ENCODE assay signal across 13 cellular contexts in the genomic region with DNA sequence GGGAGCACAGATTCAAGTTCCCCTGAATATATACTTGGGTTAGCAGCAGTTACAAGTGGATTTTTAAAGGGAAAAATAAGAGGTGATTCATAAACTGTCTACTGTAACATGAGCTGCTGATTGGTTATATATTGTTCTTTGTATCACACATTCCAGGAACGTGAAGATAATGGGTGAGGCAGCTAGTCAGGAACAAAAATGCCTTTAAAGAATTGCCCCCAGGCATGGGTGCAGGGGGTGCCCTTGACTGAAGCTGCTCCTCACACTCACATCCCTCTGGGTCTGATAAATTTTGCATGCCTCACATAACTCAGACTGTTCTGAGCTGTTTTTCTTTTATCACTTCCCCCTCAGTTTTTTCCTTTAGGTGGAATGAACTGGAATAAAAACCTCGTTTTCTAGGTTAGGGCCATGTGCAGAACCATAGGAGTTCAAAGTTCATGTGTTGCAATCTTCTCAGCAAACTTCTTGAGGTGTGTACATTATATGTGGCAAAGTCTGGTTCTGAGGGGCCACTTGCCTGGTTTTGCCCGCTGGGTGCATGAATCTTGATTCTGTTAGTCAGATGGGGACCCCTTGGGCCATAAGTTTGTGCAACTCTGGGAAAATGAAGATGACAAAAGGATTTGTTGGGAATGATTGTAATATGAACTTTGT. TPM values are rescaled to one million over a fixed set of nuclear protein-coding genes. Genes with fewer than 3 reads are reported as not detected.
DNase-seq lines count a peak whose midpoint lies in the region; ATAC-seq and TF ChIP-seq lines count a peak whose summit lies in the region.
"Had no signal": no experiment of that assay in that cellular context is flagged by ENCODE, and none has a peak within 500 bp of the region (broad histone marks: within the 10 kb centered on the region; RNA-seq: fewer than 3 reads in every experiment).

No MANE protein-coding gene starts in this region.

- H3K27ac Mint-ChIP-seq in Calu3 (ENCODE audit: unreplicated experiment), result peak overlapping the region; percentile 95
- H3K27ac Mint-ChIP-seq: dendritic cell treated with granulocyte-macrophage colony-stimulating factor and Interleukin-4, amounts not matched to agents 40 ng/mL and 50 ng/mL, for 4 days; immature natural killer cell had no signal

- H3K36me3 ChIP-seq in brain microvascular endothelial cell (replicated peaks), result no peaks in the 10 kb centered on the region

- H3K27me3 ChIP-seq in brain microvascular endothelial cell (replicated peaks), result no peaks in the 10 kb centered on the region
- H3K27me3 ChIP-seq: testis had no signal

- no peak overlapping the region for H3K4me3 ChIP-seq in brain microvascular endothelial cell (ENCODE audit: low read depth, low read length)
- H3K4me3 ChIP-seq: testis had no signal

- ATAC-seq in left colon (peak; percentile 85), HG03520 (IDR thresholded peaks at IDR 0.05; ENCODE audit: unreplicated experiment) (no peak)
- ATAC-seq: activated T-cell treated with anti-CD3 and anti-CD28 coated beads, Interleukin-2, amount 50 U/mL, for 4 hours had no signal

- peaks cover 55% of the 10 kb centered on the region for H3K4me1 Mint-ChIP-seq in Calu3 (ENCODE audit: low read depth, unreplicated experiment)
- H3K4me1 Mint-ChIP-seq: immature natural killer cell had no signal

- intact Hi-C loops in Calu3 (cut with micrococcal nuclease; ENCODE audit: unreplicated experiment), result loop anchor here (5.0 kb wide), 1 partner anchor 64 kb away; no protein-coding TSS in a partner anchor
- intact Hi-C loops in left colon (cut with DNase I, micrococcal nuclease), result no loop called here

- H3K36me3 Mint-ChIP-seq in Calu3 (ENCODE audit: insufficient read depth, unreplicated experiment), result peaks cover 8% of the 10 kb centered on the region

- H3K27ac ChIP-seq in brain microvascular endothelial cell, result no peak overlapping the region
- H3K27ac ChIP-seq: testis had no signal

- DNase-seq in Calu3 (peak; percentile 91), M059J (ENCODE audit: low read depth) (peak; percentile 98), brain microvascular endothelial cell (peak; percentile 46), left colon (no peak), SIG-M5 (lab: John Stamatoyannopoulos, UW) (no peak), GM13976 (ENCODE audit: low spot score) (no peak), NCI-H2227 treated with DMSO at 0.1 percent for 48 hours (lab: John Stamatoyannopoulos, UW) (no peak)
- DNase-seq: activated T-cell treated with anti-CD3 and anti-CD28 coated beads, Interleukin-2, amount 50 U/mL, for 4 hours; immature natural killer cell; stimulated activated CD4-positive, alpha-beta T cell treated with anti-CD3 and anti-CD28 coated beads, Interleukin-4, amount 100 ng/mL, for 24 hours; testis had no signal

- CTCF ChIA-PET in Calu3 (lab: Charles Lee), result interaction anchor here (0.7 to 2.0 kb wide), 9 partner anchors 10 to 219 kb away, joined by 3 to 16 read pairs (median 5); no protein-coding TSS in a partner anchor

- TF ChIP-seq CTCF in Calu3 (IDR thresholded peaks at IDR 0.05; ENCODE audit: unreplicated experiment), result no peak
- TF ChIP-seq CTCF in brain microvascular endothelial cell (IDR thresholded peaks at IDR 0.05; ENCODE audit: low read depth, low read length, missing control alignments), result no peak
- TF ChIP-seq CTCF in GM13976 (IDR thresholded peaks at IDR 0.05; ENCODE audit: borderline replicate concordance, control extremely low read depth, extremely low read depth, insufficient read depth, missing control alignments), result no peak

- no TSS peak for BruUV-seq in Calu3 (replicated peaks; lab: Mats Ljungman, UMichigan)

- in situ Hi-C loops in brain microvascular endothelial cell (cut with HindIII; ENCODE audit: low pct_ligation_motif_present, low sequenced_read_pairs) (no loop called here), GM13976 (cut with MboI; ENCODE audit: low sequenced_read_pairs, unreplicated experiment) (no loop called here)

- H3K4me3 Mint-ChIP-seq in Calu3 (ENCODE audit: low read depth, unreplicated experiment), result no peak overlapping the region
- H3K4me3 Mint-ChIP-seq: activated T-cell treated with anti-CD3 and anti-CD28 coated beads, Interleukin-2, amount 50 U/mL, for 4 hours; dendritic cell treated with granulocyte-macrophage colony-stimulating factor and Interleukin-4, amounts not matched to agents 40 ng/mL and 50 ng/mL, for 4 days; immature natural killer cell had no signal

- H3K9me3 Mint-ChIP-seq in Calu3 (ENCODE audit: low read depth, unreplicated experiment), result peaks cover 3% of the 10 kb centered on the region
- H3K9me3 Mint-ChIP-seq: activated T-cell treated with anti-CD3 and anti-CD28 coated beads, Interleukin-2, amount 50 U/mL, for 4 hours; dendritic cell treated with granulocyte-macrophage colony-stimulating factor and Interleukin-4, amounts not matched to agents 40 ng/mL and 50 ng/mL, for 4 days; immature natural killer cell had no signal

- no peaks in the 10 kb centered on the region for H3K27me3 Mint-ChIP-seq in Calu3 (ENCODE audit: unreplicated experiment)
- H3K27me3 Mint-ChIP-seq: dendritic cell treated with granulocyte-macrophage colony-stimulating factor and Interleukin-4, amounts not matched to agents 40 ng/mL and 50 ng/mL, for 4 days had no signal

RNA-seq across cellular contexts. Expression of a gene that starts 21.1 kb away (rescaled TPM):
- total RNA-seq in Calu3 (2022) (3.3 and 3.5 TPM in 2 replicates), left colon (1 to 10 TPM; 1.3 to 1.7 TPM)
- 0.54 and 1.1 TPM in 2 replicates for total RNA-seq in M059J (2014; rRNA removed; shearing (Covaris generic))

Comparison
In these comparisons a context has a peak if more than half of its experiments do, and no peak if none do; other contexts are left out.
1. DNase-seq: peak in Calu3 (single experiment), M059J (single experiment) and brain microvascular endothelial cell (single experiment); none in left colon (0 of 2), SIG-M5 (single experiment), GM13976 (single experiment) and NCI-H2227 treated with DMSO at 0.1 percent for 48 hours (single experiment).